Comparison of ENCODE assay signal across 9 cellular contexts in the genomic region with DNA sequence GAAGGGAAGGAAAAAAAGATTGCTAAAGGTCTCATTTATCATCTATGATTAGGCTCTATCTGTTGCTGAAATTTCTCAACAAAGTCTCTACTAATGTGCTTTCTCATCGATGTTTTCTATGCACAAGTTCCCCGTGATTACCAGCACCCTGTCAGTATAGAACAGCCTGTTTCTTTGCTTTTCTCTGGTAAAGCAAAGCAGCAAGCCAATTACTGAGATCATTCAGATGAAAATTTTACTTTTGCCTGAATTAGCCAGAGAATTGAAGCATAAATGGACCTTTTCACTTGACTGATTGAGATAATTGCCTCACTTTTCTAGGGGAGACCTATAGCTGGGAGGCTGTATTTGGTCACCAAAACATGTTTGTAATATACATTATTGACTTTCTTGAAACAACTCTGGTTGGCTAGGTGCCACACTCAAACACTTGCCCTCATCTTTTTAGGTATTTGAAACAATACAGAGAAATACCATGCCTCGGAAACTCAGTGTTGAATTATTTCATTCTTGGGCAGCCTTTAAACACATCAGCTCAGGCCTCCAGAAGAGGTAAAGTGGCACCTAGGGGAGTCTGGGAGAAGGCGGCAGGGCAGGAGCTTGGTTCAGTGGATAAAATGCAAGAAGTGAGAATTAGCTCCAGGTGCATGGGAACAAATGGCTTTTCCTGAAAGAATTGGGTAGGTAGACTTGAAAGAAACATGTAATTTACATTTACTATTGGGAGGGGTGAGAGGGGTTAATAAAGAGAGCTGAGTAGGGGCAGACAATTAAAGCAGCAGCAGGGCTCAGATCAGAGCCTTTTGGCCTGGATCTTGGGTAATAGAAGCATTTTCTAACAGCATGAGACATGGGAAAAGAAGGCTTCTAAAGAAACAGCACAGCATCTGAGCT.
DNase-seq lines count a peak whose midpoint lies in the region; ATAC-seq and TF ChIP-seq lines count a peak whose summit lies in the region.
"Had no signal": no experiment of that assay in that cellular context is flagged by ENCODE, and none has a peak within 500 bp of the region (broad histone marks: within the 10 kb centered on the region; RNA-seq: fewer than 3 reads in every experiment).

No MANE protein-coding gene starts in this region.

- no peak overlapping the region for H4K5ac ChIP-seq in mesendoderm (ENCODE audit: low read length)

- no peaks in the 10 kb centered on the region for H3K79me2 ChIP-seq in mesendoderm (ENCODE audit: control insufficient read depth, insufficient read depth, low read length)

- peak overlapping the region; percentile 6 for H3K27ac ChIP-seq in mesendoderm (ENCODE audit: low read depth, low read length)

- peak overlapping the region; percentile 75 for H3K18ac ChIP-seq in mesendoderm (ENCODE audit: low read length)

- no peaks in the 10 kb centered on the region for H3K27me3 ChIP-seq in mesendoderm (ENCODE audit: insufficient read depth, low read length, poor library complexity)
- H3K27me3 ChIP-seq in BE2C, result no peaks in the 10 kb centered on the region

- H3K79me1 ChIP-seq in mesendoderm (ENCODE audit: low read length), result no peaks in the 10 kb centered on the region

- H3K4ac ChIP-seq in mesendoderm (ENCODE audit: low read depth, low read length), result peak overlapping the region; percentile 37

- H3K36me3 ChIP-seq in mesendoderm (ENCODE audit: control insufficient read depth, insufficient read depth, low read length) (no peaks in the 10 kb centered on the region), BE2C (no peaks in the 10 kb centered on the region)

- peak; percentile 11 for ATAC-seq in GM19035 (IDR thresholded peaks at IDR 0.05; ENCODE audit: unreplicated experiment)
- ATAC-seq in HG02885 (IDR thresholded peaks at IDR 0.05; ENCODE audit: poor library complexity, unreplicated experiment), result peak; percentile 11

- H2BK15ac ChIP-seq in mesendoderm (replicated peaks; ENCODE audit: low read depth), result peak overlapping the region; percentile 23

- H3K9ac ChIP-seq in mesendoderm (ENCODE audit: low read length), result peak overlapping the region; percentile 41

- intact Hi-C loops in posterior cingulate gyrus (cut with DNase I), result loop anchor here (5.0 kb wide), 2 partner anchors 141 to 296 kb away; no protein-coding TSS in a partner anchor

- H3K4me3 ChIP-seq in mesendoderm (ENCODE audit: low read length) (no peak overlapping the region), BE2C (ENCODE audit: low read depth, low read length) (no peak overlapping the region)

- no peak overlapping the region for H3K23ac ChIP-seq in mesendoderm (ENCODE audit: low read length)

- H2BK120ac ChIP-seq in mesendoderm (ENCODE audit: low read depth, low read length), result peak overlapping the region; percentile 38

- no CpG with 5 or more reads among the region's 4 CpGs for WGBS in mesendoderm (ENCODE audit: extremely low coverage, insufficient coverage, low lambda C conversion rate)

- no peaks in the 10 kb centered on the region for H3K9me3 ChIP-seq in BE2C

- H3K4me1 ChIP-seq in mesendoderm (ENCODE audit: control insufficient read depth, low read depth, low read length), result peaks cover 4% of the 10 kb centered on the region
- peaks cover 11% of the 10 kb centered on the region; the same call in 1 of the 2 replicates for H3K4me1 ChIP-seq in BE2C

- peak overlapping the region; percentile 77 for H3K56ac ChIP-seq in mesendoderm (ENCODE audit: low read length)

- DNase-seq in NCI-H2171 treated with DMSO at 0.1 percent for 48 hours (lab: John Stamatoyannopoulos, UW) (peak; percentile 77), mesendoderm (no peak), BE2C (no peak), DMS153 treated with DMSO at 0.1 percent for 48 hours (lab: John Stamatoyannopoulos, UW; ENCODE audit: unreplicated experiment) (no peak), posterior cingulate gyrus (no peak)
- DNase-seq in activated naive CD4-positive, alpha-beta T cell (lab: John Stamatoyannopoulos, UW), result no peak
- DNase-seq: activated effector memory CD4-positive, alpha-beta T cell treated with Interleukin-2 at 50 U/mL for 16 hours had no signal

- H3K4me2 ChIP-seq in mesendoderm (ENCODE audit: low read length), result peak overlapping the region; percentile 20

- H2AK5ac ChIP-seq in mesendoderm (ENCODE audit: low read length), result no peak overlapping the region

- no peak for TF ChIP-seq CTCF in BE2C (IDR thresholded peaks at IDR 0.05; ENCODE audit: low read depth, low read length)

- no peak overlapping the region for H2BK5ac ChIP-seq in mesendoderm (ENCODE audit: low read length)

- no peak overlapping the region for H4K8ac ChIP-seq in mesendoderm (ENCODE audit: low read depth, low read length)
